In the genomic region with DNA sequence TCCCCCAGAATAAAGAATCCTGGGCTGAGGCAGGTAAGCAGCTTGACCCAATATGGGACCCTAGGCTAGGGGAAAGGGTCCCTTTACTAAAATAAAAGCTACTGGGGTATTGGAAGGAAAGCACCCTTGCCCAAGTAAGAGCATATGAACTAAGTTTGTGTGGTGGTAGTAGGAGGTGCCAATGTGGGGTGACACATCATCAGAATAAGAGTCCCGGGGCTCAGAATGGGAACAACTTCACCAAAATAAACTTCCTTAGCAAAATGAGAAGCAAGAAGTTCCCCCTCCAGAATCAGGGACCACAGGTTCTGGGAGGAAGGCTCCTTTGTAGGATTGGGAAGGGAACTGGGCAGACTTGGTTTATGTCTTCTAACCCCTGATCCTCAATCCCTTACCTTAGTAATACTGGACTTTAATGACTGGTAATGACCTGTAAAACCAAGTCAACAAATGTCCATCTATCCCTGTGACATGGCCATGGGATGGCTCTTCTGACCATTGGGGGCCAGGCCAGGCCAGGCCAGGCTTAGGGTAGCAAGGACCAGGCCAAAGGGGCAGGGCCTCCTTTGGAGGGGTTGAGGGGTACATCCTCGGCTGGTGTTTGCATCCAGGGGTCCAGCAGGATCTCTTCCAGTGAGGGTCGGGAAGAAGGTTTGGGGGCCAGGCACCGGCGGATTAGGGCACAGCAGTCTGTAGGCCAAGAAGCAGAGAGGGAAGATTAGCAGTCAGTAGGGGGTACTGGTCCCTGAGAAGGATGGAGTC, we compare ENCODE assay signal across 14 cellular contexts. TPM values are rescaled to one million over a fixed set of nuclear protein-coding genes. Genes with fewer than 3 reads are reported as not detected.
DNase-seq lines count a peak whose midpoint lies in the region; ATAC-seq lines count a peak whose summit lies in the region.
"Had no signal": no experiment of that assay in that cellular context is flagged by ENCODE, and none has a peak within 500 bp of the region (broad histone marks: within the 10 kb centered on the region; RNA-seq: fewer than 3 reads in every experiment).

No MANE protein-coding gene starts in this region.

- peaks cover 8% of the 10 kb centered on the region for H3K27me3 Mint-ChIP-seq in activated naive CD4-positive, alpha-beta T cell treated with anti-CD3 and anti-CD28 coated beads, Interleukin-2, amount 10 ng/mL, durations not matched to agents 7 days and 5 days
- H3K27me3 Mint-ChIP-seq in T-cell, result peaks cover 0 to 7% of the 10 kb centered on the region in 2 donors
- H3K27me3 Mint-ChIP-seq in effector memory CD8-positive, alpha-beta T cell, result no peaks in the 10 kb centered on the region
- H3K27me3 Mint-ChIP-seq in stimulated activated naive B cell treated with anti-CD40 and anti-IgM and Interleukin-4, amounts not matched to agents 10 μg/mL and 1 μg/mL and 100 μg/mL, for 72 hours, result peaks cover 0 to 14% of the 10 kb centered on the region in 2 donors

- DNase-seq in activated naive CD4-positive, alpha-beta T cell treated with anti-CD3 and anti-CD28 coated beads, Interleukin-2, amount 10 ng/mL, durations not matched to agents 7 days and 5 days, result no peak
- no peak for DNase-seq in activated naive CD4-positive, alpha-beta T cell treated with anti-CD3 and anti-CD28 coated beads, Interleukin-2, amount 50 U/mL, for 16 hours
- DNase-seq in T-cell (no peak), NCI-H510A treated with DMSO at 0.1 percent for 48 hours (lab: John Stamatoyannopoulos, UW) (no peak), KG1 (lab: John Stamatoyannopoulos, UW) (no peak)
- no peak for DNase-seq in effector memory CD8-positive, alpha-beta T cell
- no peak for DNase-seq in stimulated activated naive B cell treated with anti-CD40 and anti-IgM and Interleukin-4, amounts not matched to agents 10 μg/mL and 1 μg/mL and 100 μg/mL, for 72 hours
- no peak for DNase-seq in stimulated activated naive CD4-positive, alpha-beta T cell treated with Interleukin-2 at 50 U/mL for 16 hours (lab: John Stamatoyannopoulos, UW)
- DNase-seq: anterior cingulate cortex, DMS 273 treated with DMSO at 0.1 percent for 48 hours, islet precursor cell, mesendoderm, right lobe of liver, upper lobe of left lung had no signal

- H3K4me1 Mint-ChIP-seq in activated naive CD4-positive, alpha-beta T cell treated with anti-CD3 and anti-CD28 coated beads, Interleukin-2, amount 10 ng/mL, durations not matched to agents 7 days and 5 days, result peaks cover 52% of the 10 kb centered on the region
- H3K4me1 Mint-ChIP-seq in T-cell, result peaks cover 54 to 63% (median 61%) of the 10 kb centered on the region in 3 donors
- peaks cover 36 to 47% of the 10 kb centered on the region in 2 donors for H3K4me1 Mint-ChIP-seq in effector memory CD8-positive, alpha-beta T cell (ENCODE audit: low read depth in 2 of 2)
- H3K4me1 Mint-ChIP-seq in stimulated activated naive B cell treated with anti-CD40 and anti-IgM and Interleukin-4, amounts not matched to agents 10 μg/mL and 1 μg/mL and 100 μg/mL, for 72 hours, result peaks cover 22 to 57% of the 10 kb centered on the region in 2 donors

- H3K27ac Mint-ChIP-seq in activated naive CD4-positive, alpha-beta T cell treated with anti-CD3 and anti-CD28 coated beads, Interleukin-2, amount 10 ng/mL, durations not matched to agents 7 days and 5 days, result peak overlapping the region; percentile 92
- peak overlapping the region; percentile 67 to 77 for H3K27ac Mint-ChIP-seq in T-cell
- H3K27ac Mint-ChIP-seq in effector memory CD8-positive, alpha-beta T cell, result peak overlapping the region; percentile 60 to 72
- H3K27ac Mint-ChIP-seq in stimulated activated naive B cell treated with anti-CD40 and anti-IgM and Interleukin-4, amounts not matched to agents 10 μg/mL and 1 μg/mL and 100 μg/mL, for 72 hours, result peak overlapping the region; percentile 32

- POLR2A ChIA-PET in T-cell (lab: Charles Lee), result interaction anchor here (0.7 kb wide), 2 partner anchors 12 to 259 kb away, joined by 5 to 11 read pairs; no protein-coding TSS in a partner anchor

- CTCF ChIA-PET in activated naive CD4-positive, alpha-beta T cell treated with anti-CD3 and anti-CD28 coated beads, Interleukin-2, amount 10 ng/mL, durations not matched to agents 7 days and 5 days (lab: Charles Lee), result no interaction called here
- CTCF ChIA-PET in T-cell (lab: Charles Lee), result no interaction called here

- H3K36me3 Mint-ChIP-seq in activated naive CD4-positive, alpha-beta T cell treated with anti-CD3 and anti-CD28 coated beads, Interleukin-2, amount 10 ng/mL, durations not matched to agents 7 days and 5 days, result peaks cover 65% of the 10 kb centered on the region
- H3K36me3 Mint-ChIP-seq in T-cell, result peaks cover 26% of the 10 kb centered on the region
- peaks cover 100% of the 10 kb centered on the region for H3K36me3 Mint-ChIP-seq in effector memory CD8-positive, alpha-beta T cell (ENCODE audit: insufficient read depth)
- H3K36me3 Mint-ChIP-seq in stimulated activated naive B cell treated with anti-CD40 and anti-IgM and Interleukin-4, amounts not matched to agents 10 μg/mL and 1 μg/mL and 100 μg/mL, for 72 hours, result peaks cover 28 to 35% of the 10 kb centered on the region in 2 donors

- ATAC-seq in T-cell (replicated peaks in 1 of 4), result no peak
- ATAC-seq in effector memory CD8-positive, alpha-beta T cell (replicated peaks), result no peak
- no peak for ATAC-seq in stimulated activated naive B cell treated with anti-CD40 and anti-IgM and Interleukin-4, amounts not matched to agents 10 μg/mL and 1 μg/mL and 100 μg/mL, for 72 hours (replicated peaks)
- ATAC-seq: right lobe of liver had no signal

- peak overlapping the region; percentile 94 for H3K4me3 Mint-ChIP-seq in activated naive CD4-positive, alpha-beta T cell treated with anti-CD3 and anti-CD28 coated beads, Interleukin-2, amount 10 ng/mL, durations not matched to agents 7 days and 5 days
- H3K4me3 Mint-ChIP-seq in T-cell, result peak overlapping the region; percentile 86 to 97 (median 96)
- H3K4me3 Mint-ChIP-seq in effector memory CD8-positive, alpha-beta T cell, result peak overlapping the region; percentile 60 to 89
- peak overlapping the region in 1 of 2 donors; percentile 3 for H3K4me3 Mint-ChIP-seq in stimulated activated naive B cell treated with anti-CD40 and anti-IgM and Interleukin-4, amounts not matched to agents 10 μg/mL and 1 μg/mL and 100 μg/mL, for 72 hours

- no peaks in the 10 kb centered on the region for H3K9me3 Mint-ChIP-seq in activated naive CD4-positive, alpha-beta T cell treated with anti-CD3 and anti-CD28 coated beads, Interleukin-2, amount 10 ng/mL, durations not matched to agents 7 days and 5 days
- H3K9me3 Mint-ChIP-seq in T-cell, result no peaks in the 10 kb centered on the region
- no peaks in the 10 kb centered on the region for H3K9me3 Mint-ChIP-seq in effector memory CD8-positive, alpha-beta T cell
- H3K9me3 Mint-ChIP-seq in stimulated activated naive B cell treated with anti-CD40 and anti-IgM and Interleukin-4, amounts not matched to agents 10 μg/mL and 1 μg/mL and 100 μg/mL, for 72 hours, result no peaks in the 10 kb centered on the region

RNA-seq across cellular contexts. Expression of a gene that starts 2.3 kb away (rescaled TPM):
- total RNA-seq in T-cell, result 10 to 100 TPM; 14.2 to 35.1 (median 16.2) TPM

RNA-seq across cellular contexts. Expression of a gene that starts 5.0 kb away (rescaled TPM):
- 100 to 1,000 TPM; 152 to 325 (median 160) TPM for total RNA-seq in T-cell

RNA-seq across cellular contexts. Expression of a gene that starts 16.1 kb away (rescaled TPM):
- 10 to 100 TPM; 62.5 to 79.5 (median 73.9) TPM for total RNA-seq in T-cell

RNA-seq across cellular contexts. Expression of a gene that starts 16.2 kb away (rescaled TPM):
- total RNA-seq in T-cell, result 10 to 100 TPM; 40.5 to 52.1 (median 49.3) TPM

RNA-seq across cellular contexts. Expression of a gene that starts 43.6 kb away (rescaled TPM):
- 10 to 100 TPM; 87.2 to 92.5 (median 89.7) TPM for total RNA-seq in T-cell

Comparison
In these comparisons a context has a peak if more than half of its experiments do, and no peak if none do; other contexts are left out.
1. H3K27ac Mint-ChIP-seq: peak in every context shown above with its lines; median percentile 92 in activated naive CD4-positive, alpha-beta T cell treated with anti-CD3 and anti-CD28 coated beads, Interleukin-2, amount 10 ng/mL, durations not matched to agents 7 days and 5 days; 72 in T-cell; 66 in effector memory CD8-positive, alpha-beta T cell; 32 in stimulated activated naive B cell treated with anti-CD40 and anti-IgM and Interleukin-4, amounts not matched to agents 10 μg/mL and 1 μg/mL and 100 μg/mL, for 72 hours.